1 cellular context compared by ENCODE assay signal in genomic region chr9:134940236-134941208, GRCh38.
TF ChIP-seq lines count a peak whose summit lies in the region.

No MANE protein-coding gene starts in this region.

TF ChIP-seq in H1, 55 proteins besides CTCF, POLR2A, EP300 and RAD21:
- TF ChIP-seq HDAC2 (IDR thresholded peaks at IDR 0.05; ENCODE audit: borderline replicate concordance in 1 of 2, low read depth in 2 of 2, low read length in 2 of 2) (no peak), GTF2F1 (IDR thresholded peaks at IDR 0.05; ENCODE audit: borderline replicate concordance, low read depth, low read length) (no peak), TCF12 (IDR thresholded peaks at IDR 0.05; ENCODE audit: low read depth, low read length) (no peak), CHD1 (IDR thresholded peaks at IDR 0.05; ENCODE audit: low read depth, low read length) (no peak), NRF1 (IDR thresholded peaks at IDR 0.05; ENCODE audit: low read depth, low read length) (no peak), TAF7 (optimal IDR thresholded peaks at IDR 0.05; ENCODE audit: borderline replicate concordance, low read depth, low read length) (no peak), CREB1 (IDR thresholded peaks at IDR 0.05) (no peak), ASH2L (IDR thresholded peaks at IDR 0.05; ENCODE audit: low read length) (no peak), RXRA (IDR thresholded peaks at IDR 0.05; ENCODE audit: insufficient read depth, low read depth, low read length) (no peak), SP4 (IDR thresholded peaks at IDR 0.05; ENCODE audit: low read length) (no peak), GABPA (IDR thresholded peaks at IDR 0.05; ENCODE audit: borderline replicate concordance, insufficient read depth, low read length) (no peak), EGR1 (IDR thresholded peaks at IDR 0.05; ENCODE audit: borderline replicate concordance, low read depth, low read length) (no peak), TEAD4 (IDR thresholded peaks at IDR 0.05; ENCODE audit: low read depth, low read length) (no peak), PHF8 (conservative IDR thresholded peaks at IDR 0.05; ENCODE audit: low read depth, low read length) (no peak), KDM4A (IDR thresholded peaks at IDR 0.05; ENCODE audit: low read depth, low read length, severe bottlenecking) (no peak), RNF2 (IDR thresholded peaks at IDR 0.05; ENCODE audit: borderline replicate concordance, low read depth, low read length, missing control alignments, poor library complexity, severe bottlenecking) (no peak), EZH2 (IDR thresholded peaks at IDR 0.05; ENCODE audit: low read depth, low read length, severe bottlenecking) (no peak), CHD7 (IDR thresholded peaks at IDR 0.05; ENCODE audit: insufficient replicate concordance, low read length) (no peak), TBP (IDR thresholded peaks at IDR 0.05; ENCODE audit: low read depth, low read length) (no peak)
TF ChIP-seq in H1: peak in this region for 0.
